Comparison of ENCODE assay signal across 25 cellular contexts in the genomic region with DNA sequence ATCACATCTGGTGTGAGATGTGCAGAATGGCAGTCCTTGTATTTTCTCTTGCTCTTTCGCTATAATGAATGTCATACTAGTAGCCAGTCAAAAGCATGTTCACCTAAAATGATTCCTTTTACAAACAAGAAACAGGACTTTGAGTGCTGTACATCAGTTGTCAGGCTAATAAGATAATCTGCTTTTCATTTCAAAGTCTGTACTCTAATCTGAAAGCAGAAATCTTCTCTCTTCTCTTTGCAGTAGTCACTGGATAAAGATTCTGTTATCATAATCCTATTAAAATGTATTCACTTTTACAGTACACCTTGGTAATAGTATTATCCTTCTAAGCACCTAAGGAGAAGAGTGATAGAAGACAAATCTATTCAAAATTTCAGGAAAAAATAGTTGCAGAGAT. TPM values are rescaled to one million over a fixed set of nuclear protein-coding genes. Genes with fewer than 3 reads are reported as not detected.
DNase-seq lines count a peak whose midpoint lies in the region; ATAC-seq, FAIRE-seq and TF ChIP-seq lines count a peak whose summit lies in the region.
"Had no signal": no experiment of that assay in that cellular context is flagged by ENCODE, and none has a peak within 500 bp of the region (broad histone marks: within the 10 kb centered on the region; RNA-seq: fewer than 3 reads in every experiment).

No MANE protein-coding gene starts in this region.

- ATAC-seq in HG03095 (IDR thresholded peaks at IDR 0.05; ENCODE audit: unreplicated experiment), result no peak
- ATAC-seq: GM12878 had no signal

- no peaks in the 10 kb centered on the region for H3K9me3 ChIP-seq in neural cell (ENCODE audit: low read length)
- H3K9me3 ChIP-seq: BE2C had no signal

- H3K9me2 ChIP-seq in neural cell (ENCODE audit: insufficient read depth, low read length), result no peaks in the 10 kb centered on the region

- no peak for TF ChIP-seq CTCF in D721Med (IDR thresholded peaks at IDR 0.05; ENCODE audit: insufficient read depth, missing control alignments)
- no peak for TF ChIP-seq CTCF in GM13977 (IDR thresholded peaks at IDR 0.05; ENCODE audit: extremely low read depth, insufficient read depth, missing control alignments)
- TF ChIP-seq CTCF in neural cell (IDR thresholded peaks at IDR 0.05; ENCODE audit: poor library complexity, severe bottlenecking), result no peak
- no peak for TF ChIP-seq CTCF in GM10266 (IDR thresholded peaks at IDR 0.05; ENCODE audit: control insufficient read depth, insufficient read depth, low read depth, missing control alignments)

- no peak overlapping the region for H2AFZ ChIP-seq in neural cell (ENCODE audit: low read depth, low read length)

- no peak overlapping the region for H3K9ac ChIP-seq in neural cell (ENCODE audit: low read length)
- H3K9ac ChIP-seq: BLaER1 had no signal

- in situ Hi-C loops in GM13977 (cut with MboI; ENCODE audit: low pct_unique_long_range_greater_than_20kb, low sequenced_read_pairs, unreplicated experiment), result no loop called here

- no peaks in the 10 kb centered on the region for H3K27me3 ChIP-seq in neural cell (ENCODE audit: insufficient read depth, low read depth, low read length)
- H3K27me3 ChIP-seq: BE2C, BLaER1 had no signal

- no peak overlapping the region for H3K4me2 ChIP-seq in neural cell (ENCODE audit: low read length)
- H3K4me2 ChIP-seq: BLaER1 had no signal

- DNase-seq in D721Med (ENCODE audit: insufficient read length, low spot score) (peak; percentile 52), GM13977 (ENCODE audit: low spot score) (peak; percentile 7), NCI-H82 treated with DMSO at 0.1 percent for 48 hours (lab: John Stamatoyannopoulos, UW; ENCODE audit: unreplicated experiment) (peak; percentile 93), GM10266 (ENCODE audit: extremely low spot score) (no peak), NCI-H1694 treated with DMSO at 0.1 percent for 48 hours (lab: John Stamatoyannopoulos, UW) (no peak)
- DNase-seq: 8988T; ACHN; BE2C; C1 segment of cervical spinal cord; CD4-positive, alpha-beta memory T cell; CD4-positive, CD25-positive, alpha-beta regulatory T cell; CD8-positive, alpha-beta memory T cell; COR-L47; DMS79 treated with DMSO at 0.1 percent for 48 hours; GF-D8 had no signal

- peak; percentile 87 for FAIRE-seq in D721Med (lab: Jason Lieb, UNC)
- FAIRE-seq: A204.1, G401.6, GM12878, GM12892, GM19239 had no signal

- TF ChIP-seq RAD21 in neural cell (conservative IDR thresholded peaks at IDR 0.05), result no peak

- H3K36me3 ChIP-seq in neural cell (ENCODE audit: insufficient read depth, low read length), result no peaks in the 10 kb centered on the region
- H3K36me3 ChIP-seq: BE2C, BLaER1 had no signal

- no peaks in the 10 kb centered on the region for H3K79me2 ChIP-seq in neural cell (replicated peaks; ENCODE audit: insufficient read depth, low read length)

- peak overlapping the region; percentile 42 for H3K27ac ChIP-seq in neural cell (ENCODE audit: low read length)
- H3K27ac ChIP-seq: BLaER1 had no signal

- H3F3A ChIP-seq in neural cell (ENCODE audit: insufficient read depth, low read length, poor library complexity, severe bottlenecking), result no peaks in the 10 kb centered on the region

- H4K20me1 ChIP-seq in neural cell (ENCODE audit: insufficient read depth), result no peaks in the 10 kb centered on the region
- H4K20me1 ChIP-seq: BLaER1 had no signal

- TF ChIP-seq EP300 in neural cell (conservative IDR thresholded peaks at IDR 0.05; ENCODE audit: poor library complexity, severe bottlenecking), result no peak

- H3K4me3 ChIP-seq in neural cell (ENCODE audit: low read length), result no peak overlapping the region
- H3K4me3 ChIP-seq: BLaER1, GM12878 had no signal

TF ChIP-seq in neural cell, 6 proteins besides CTCF, POLR2A, EP300 and RAD21:
- no peak for TF ChIP-seq TAF1 (IDR thresholded peaks at IDR 0.05; ENCODE audit: low read depth)
- TF ChIP-seq, protein P1, sequence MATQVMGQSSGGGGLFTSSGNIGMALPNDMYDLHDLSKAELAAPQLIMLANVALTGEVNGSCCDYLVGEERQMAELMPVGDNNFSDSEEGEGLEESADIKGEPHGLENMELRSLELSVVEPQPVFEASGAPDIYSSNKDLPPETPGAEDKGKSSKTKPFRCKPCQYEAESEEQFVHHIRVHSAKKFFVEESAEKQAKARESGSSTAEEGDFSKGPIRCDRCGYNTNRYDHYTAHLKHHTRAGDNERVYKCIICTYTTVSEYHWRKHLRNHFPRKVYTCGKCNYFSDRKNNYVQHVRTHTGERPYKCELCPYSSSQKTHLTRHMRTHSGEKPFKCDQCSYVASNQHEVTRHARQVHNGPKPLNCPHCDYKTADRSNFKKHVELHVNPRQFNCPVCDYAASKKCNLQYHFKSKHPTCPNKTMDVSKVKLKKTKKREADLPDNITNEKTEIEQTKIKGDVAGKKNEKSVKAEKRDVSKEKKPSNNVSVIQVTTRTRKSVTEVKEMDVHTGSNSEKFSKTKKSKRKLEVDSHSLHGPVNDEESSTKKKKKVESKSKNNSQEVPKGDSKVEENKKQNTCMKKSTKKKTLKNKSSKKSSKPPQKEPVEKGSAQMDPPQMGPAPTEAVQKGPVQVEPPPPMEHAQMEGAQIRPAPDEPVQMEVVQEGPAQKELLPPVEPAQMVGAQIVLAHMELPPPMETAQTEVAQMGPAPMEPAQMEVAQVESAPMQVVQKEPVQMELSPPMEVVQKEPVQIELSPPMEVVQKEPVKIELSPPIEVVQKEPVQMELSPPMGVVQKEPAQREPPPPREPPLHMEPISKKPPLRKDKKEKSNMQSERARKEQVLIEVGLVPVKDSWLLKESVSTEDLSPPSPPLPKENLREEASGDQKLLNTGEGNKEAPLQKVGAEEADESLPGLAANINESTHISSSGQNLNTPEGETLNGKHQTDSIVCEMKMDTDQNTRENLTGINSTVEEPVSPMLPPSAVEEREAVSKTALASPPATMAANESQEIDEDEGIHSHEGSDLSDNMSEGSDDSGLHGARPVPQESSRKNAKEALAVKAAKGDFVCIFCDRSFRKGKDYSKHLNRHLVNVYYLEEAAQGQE (IDR thresholded peaks at IDR 0.05; ENCODE audit: borderline replicate concordance), result no peak
- no peak for TF ChIP-seq EZH2 (IDR thresholded peaks at IDR 0.05; ENCODE audit: borderline replicate concordance, insufficient read depth, low read length, poor library complexity, severe bottlenecking)
- no peak for TF ChIP-seq MXI1 (conservative IDR thresholded peaks at IDR 0.05; ENCODE audit: poor library complexity, severe bottlenecking)

RNA-seq across cellular contexts. Expression of gene IQCJ, which starts 32.9 kb away (rescaled TPM):
- polyA plus RNA-seq in neural cell, result 3.4 and 3.9 TPM in 2 replicates
- polyA minus RNA-seq in neural cell, result 174 and 230 TPM in 2 replicates
- polyA plus RNA-seq: AG04450; CD14-positive monocyte; CD4-positive, alpha-beta memory T cell; CD4-positive, CD25-positive, alpha-beta regulatory T cell; CD8-positive, alpha-beta memory T cell; GM12878 had no signal

Comparison
In these comparisons a context has a peak if more than half of its experiments do, and no peak if none do; other contexts are left out.
1. DNase-seq: peak in D721Med (single experiment), GM13977 (single experiment) and NCI-H82 treated with DMSO at 0.1 percent for 48 hours (single experiment); none in GM10266 (single experiment) and NCI-H1694 treated with DMSO at 0.1 percent for 48 hours (single experiment).